ENCODE assay signal across 1 cellular context in the genomic region with DNA sequence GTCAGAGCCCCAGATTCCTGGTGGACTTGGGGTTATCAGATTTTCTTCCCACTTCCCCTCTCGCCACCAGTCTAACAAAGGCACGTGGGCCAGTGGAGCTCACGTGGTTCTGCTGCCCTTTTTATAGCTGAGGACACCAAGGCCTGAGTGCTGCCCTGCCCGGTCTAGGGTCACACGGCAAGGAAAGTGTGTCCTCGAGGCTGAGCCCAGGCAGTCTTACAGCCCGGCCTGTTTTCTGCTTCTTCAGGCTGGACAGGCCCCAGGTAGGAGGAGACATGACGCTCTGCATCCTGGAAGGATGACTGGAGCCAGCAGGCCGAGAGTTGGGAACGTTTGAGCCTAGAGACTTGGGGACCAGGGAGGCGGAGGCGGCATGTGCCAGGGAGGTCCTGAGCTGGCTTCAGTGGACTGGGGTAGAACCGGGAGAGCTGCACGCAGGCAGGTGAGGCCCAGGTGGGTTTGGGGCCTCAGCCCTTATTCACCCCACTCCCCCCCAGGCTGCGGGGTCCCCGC.
TF ChIP-seq lines count a peak whose summit lies in the region.

No MANE protein-coding gene starts in this region.

TF ChIP-seq in HepG2, 621 proteins besides CTCF, POLR2A, EP300 and RAD21:
- TF ChIP-seq, protein P1, sequence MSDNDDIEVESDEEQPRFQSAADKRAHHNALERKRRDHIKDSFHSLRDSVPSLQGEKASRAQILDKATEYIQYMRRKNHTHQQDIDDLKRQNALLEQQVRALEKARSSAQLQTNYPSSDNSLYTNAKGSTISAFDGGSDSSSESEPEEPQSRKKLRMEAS (IDR thresholded peaks at IDR 0.05): peak; percentile 59
- peak; percentile 43; the same call in 1 of the 2 replicates for TF ChIP-seq ZFX (CRISPR knock-in tag; IDR thresholded peaks at IDR 0.05; ENCODE audit: low read depth)
- no peak for TF ChIP-seq ZBTB42 (CRISPR knock-in tag; IDR thresholded peaks at IDR 0.05)
- TF ChIP-seq, protein P2, sequence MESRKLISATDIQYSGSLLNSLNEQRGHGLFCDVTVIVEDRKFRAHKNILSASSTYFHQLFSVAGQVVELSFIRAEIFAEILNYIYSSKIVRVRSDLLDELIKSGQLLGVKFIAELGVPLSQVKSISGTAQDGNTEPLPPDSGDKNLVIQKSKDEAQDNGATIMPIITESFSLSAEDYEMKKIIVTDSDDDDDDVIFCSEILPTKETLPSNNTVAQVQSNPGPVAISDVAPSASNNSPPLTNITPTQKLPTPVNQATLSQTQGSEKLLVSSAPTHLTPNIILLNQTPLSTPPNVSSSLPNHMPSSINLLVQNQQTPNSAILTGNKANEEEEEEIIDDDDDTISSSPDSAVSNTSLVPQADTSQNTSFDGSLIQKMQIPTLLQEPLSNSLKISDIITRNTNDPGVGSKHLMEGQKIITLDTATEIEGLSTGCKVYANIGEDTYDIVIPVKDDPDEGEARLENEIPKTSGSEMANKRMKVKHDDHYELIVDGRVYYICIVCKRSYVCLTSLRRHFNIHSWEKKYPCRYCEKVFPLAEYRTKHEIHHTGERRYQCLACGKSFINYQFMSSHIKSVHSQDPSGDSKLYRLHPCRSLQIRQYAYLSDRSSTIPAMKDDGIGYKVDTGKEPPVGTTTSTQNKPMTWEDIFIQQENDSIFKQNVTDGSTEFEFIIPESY (CRISPR knock-in tag; IDR thresholded peaks at IDR 0.05): 0 out of 2 replicates have a peak, but pooled peaks have one; percentile 17
- TF ChIP-seq, protein P3, sequence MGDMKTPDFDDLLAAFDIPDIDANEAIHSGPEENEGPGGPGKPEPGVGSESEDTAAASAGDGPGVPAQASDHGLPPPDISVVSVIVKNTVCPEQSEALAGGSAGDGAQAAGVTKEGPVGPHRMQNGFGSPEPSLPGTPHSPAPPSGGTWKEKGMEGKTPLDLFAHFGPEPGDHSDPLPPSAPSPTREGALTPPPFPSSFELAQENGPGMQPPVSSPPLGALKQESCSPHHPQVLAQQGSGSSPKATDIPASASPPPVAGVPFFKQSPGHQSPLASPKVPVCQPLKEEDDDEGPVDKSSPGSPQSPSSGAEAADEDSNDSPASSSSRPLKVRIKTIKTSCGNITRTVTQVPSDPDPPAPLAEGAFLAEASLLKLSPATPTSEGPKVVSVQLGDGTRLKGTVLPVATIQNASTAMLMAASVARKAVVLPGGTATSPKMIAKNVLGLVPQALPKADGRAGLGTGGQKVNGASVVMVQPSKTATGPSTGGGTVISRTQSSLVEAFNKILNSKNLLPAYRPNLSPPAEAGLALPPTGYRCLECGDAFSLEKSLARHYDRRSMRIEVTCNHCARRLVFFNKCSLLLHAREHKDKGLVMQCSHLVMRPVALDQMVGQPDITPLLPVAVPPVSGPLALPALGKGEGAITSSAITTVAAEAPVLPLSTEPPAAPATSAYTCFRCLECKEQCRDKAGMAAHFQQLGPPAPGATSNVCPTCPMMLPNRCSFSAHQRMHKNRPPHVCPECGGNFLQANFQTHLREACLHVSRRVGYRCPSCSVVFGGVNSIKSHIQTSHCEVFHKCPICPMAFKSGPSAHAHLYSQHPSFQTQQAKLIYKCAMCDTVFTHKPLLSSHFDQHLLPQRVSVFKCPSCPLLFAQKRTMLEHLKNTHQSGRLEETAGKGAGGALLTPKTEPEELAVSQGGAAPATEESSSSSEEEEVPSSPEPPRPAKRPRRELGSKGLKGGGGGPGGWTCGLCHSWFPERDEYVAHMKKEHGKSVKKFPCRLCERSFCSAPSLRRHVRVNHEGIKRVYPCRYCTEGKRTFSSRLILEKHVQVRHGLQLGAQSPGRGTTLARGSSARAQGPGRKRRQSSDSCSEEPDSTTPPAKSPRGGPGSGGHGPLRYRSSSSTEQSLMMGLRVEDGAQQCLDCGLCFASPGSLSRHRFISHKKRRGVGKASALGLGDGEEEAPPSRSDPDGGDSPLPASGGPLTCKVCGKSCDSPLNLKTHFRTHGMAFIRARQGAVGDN (CRISPR knock-in tag; IDR thresholded peaks at IDR 0.05): peak; percentile 74
- 0 out of 2 replicates have a peak, but pooled peaks have one; percentile 3 for TF ChIP-seq HNRNPL (IDR thresholded peaks at IDR 0.05; ENCODE audit: low read depth, low read length)
- TF ChIP-seq CENPT (CRISPR knock-in tag; IDR thresholded peaks at IDR 0.05; ENCODE audit: low read depth): no peak
- TF ChIP-seq ZFP41 (CRISPR knock-in tag; IDR thresholded peaks at IDR 0.05; ENCODE audit: borderline replicate concordance): no peak
- 0 out of 2 replicates have a peak, but pooled peaks have one; percentile 36 for TF ChIP-seq MEF2D (CRISPR knock-in tag; IDR thresholded peaks at IDR 0.05)
- peak; percentile 9; the same call in 1 of the 2 replicates for TF ChIP-seq HNF4A (CRISPR knock-in tag; IDR thresholded peaks at IDR 0.05)
- peak; percentile 22 for TF ChIP-seq HNRNPLL (IDR thresholded peaks at IDR 0.05; ENCODE audit: low read depth, low read length, poor library complexity, severe bottlenecking)
- peak; percentile 67; the same call in 1 of the 2 replicates for TF ChIP-seq NRL (CRISPR knock-in tag; IDR thresholded peaks at IDR 0.05; ENCODE audit: borderline replicate concordance)
TF ChIP-seq in HepG2: peak in this region for 9.
